9 cellular contexts compared by ENCODE assay signal in the genomic region with DNA sequence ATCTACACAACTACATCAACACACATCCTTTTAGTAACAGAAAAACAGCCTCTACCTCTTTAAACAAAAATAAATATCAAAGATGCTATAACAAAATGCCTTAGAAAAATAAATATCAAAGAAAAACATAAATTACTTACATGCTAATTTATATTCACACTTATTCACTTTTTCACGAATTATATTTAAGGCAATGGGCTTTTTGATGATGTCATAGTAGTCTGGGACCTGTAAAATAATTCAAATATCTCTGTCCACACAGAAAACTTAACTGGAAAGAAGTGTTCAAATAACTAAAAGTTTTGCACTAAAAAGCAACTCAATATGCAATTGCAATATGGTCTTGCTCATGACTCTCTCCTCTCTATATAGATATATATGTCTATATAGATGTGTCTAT.
"Had no signal": no experiment of that assay in that cellular context is flagged by ENCODE, and none has a peak within 500 bp of the region (broad histone marks: within the 10 kb centered on the region; RNA-seq: fewer than 3 reads in every experiment).

No MANE protein-coding gene starts in this region.

- FAIRE-seq: HTR-8/SVneo had no signal

- H3K4me3 ChIP-seq: GM23248, HAP-1 had no signal

- H3K27me3 Mint-ChIP-seq: IgD-negative memory B cell had no signal

- H3K4me3 Mint-ChIP-seq: HFFc6, IgD-negative memory B cell had no signal

- H3K9me3 Mint-ChIP-seq: HFFc6, IgD-negative memory B cell had no signal

- H3K27ac Mint-ChIP-seq: HFFc6 had no signal

- H3K4me1 ChIP-seq: HAP-1 had no signal

- DNase-seq: GM23248, GOT3, H7, HFFc6, KBM-7 had no signal

- H3K4me1 Mint-ChIP-seq: IgD-negative memory B cell had no signal

- H3K27ac ChIP-seq: GM23248 had no signal

- H3K9me3 ChIP-seq: HAP-1 had no signal

- ATAC-seq: HCT116 had no signal
